9 cellular contexts compared by ENCODE assay signal in genomic region chr9:34653610-34654072, GRCh38. TPM values are rescaled to one million over a fixed set of nuclear protein-coding genes. Genes with fewer than 3 reads are reported as not detected.
A peak's percentile ranks its signal among the peaks of the same experiment; 100 is the strongest.
DNase-seq lines count a peak whose midpoint lies in the region; ATAC-seq and TF ChIP-seq lines count a peak whose summit lies in the region.
"Had no signal": no experiment of that assay in that cellular context is flagged by ENCODE, and none has a peak within 500 bp of the region (broad histone marks: within the 10 kb centered on the region; RNA-seq: fewer than 3 reads in every experiment).

No MANE protein-coding gene starts in this region.

- H2AFZ ChIP-seq in GM23338, result 0 out of 2 replicates have a peak overlapping the region, but pooled peaks have one; percentile 63

- DNase-seq in GM23338 (ENCODE audit: low spot score) (no peak), left lung (no peak), DMS153 (lab: John Stamatoyannopoulos, UW) (no peak), Peyer's patch (no peak)
- no peak for DNase-seq in activated CD4-positive, alpha-beta T cell treated with anti-CD3 and anti-CD28 coated beads, Interleukin-2, amount 10 ng/mL, durations not matched to agents 7 days and 5 days
- DNase-seq: activated T-cell treated with anti-CD3 and anti-CD28 coated beads, Interleukin-2, amount 50 U/mL, for 72 hours had no signal

- TF ChIP-seq POLR2A in Peyer's patch (IDR thresholded peaks at IDR 0.05), result no peak

- no peak overlapping the region for H3K27ac Mint-ChIP-seq in GM23338
- H3K27ac Mint-ChIP-seq in activated CD4-positive, alpha-beta T cell treated with anti-CD3 and anti-CD28 coated beads, Interleukin-2, amount 10 ng/mL, durations not matched to agents 7 days and 5 days, result no peak overlapping the region
- H3K27ac Mint-ChIP-seq: activated T-cell treated with anti-CD3 and anti-CD28 coated beads, Interleukin-2, amount 50 U/mL, for 72 hours had no signal

- peaks cover 35% of the 10 kb centered on the region for H3K4me1 Mint-ChIP-seq in GM23338
- peaks cover 36% of the 10 kb centered on the region for H3K4me1 Mint-ChIP-seq in activated CD4-positive, alpha-beta T cell treated with anti-CD3 and anti-CD28 coated beads, Interleukin-2, amount 10 ng/mL, durations not matched to agents 7 days and 5 days

- H3K9ac ChIP-seq in subcutaneous abdominal adipose tissue (ENCODE audit: low read length in 5 of 5), result peak overlapping the region in 3 of 5 donors; percentile 6 to 82 (median 17)

- no peak overlapping the region for H3K4me3 Mint-ChIP-seq in GM23338
- no peak overlapping the region for H3K4me3 Mint-ChIP-seq in activated CD4-positive, alpha-beta T cell treated with anti-CD3 and anti-CD28 coated beads, Interleukin-2, amount 10 ng/mL, durations not matched to agents 7 days and 5 days
- H3K4me3 Mint-ChIP-seq: activated T-cell treated with anti-CD3 and anti-CD28 coated beads, Interleukin-2, amount 50 U/mL, for 72 hours had no signal

- H3K9me3 ChIP-seq in left lung (no peaks in the 10 kb centered on the region), subcutaneous abdominal adipose tissue (ENCODE audit: control insufficient read depth in 5 of 5, low read length in 5 of 5) (no peaks in the 10 kb centered on the region), Peyer's patch (no peaks in the 10 kb centered on the region)

- peak overlapping the region; percentile 57 for H3K4me2 ChIP-seq in GM23338

- intact Hi-C loops in left lung (cut with DNase I), result no loop called here

- H3K27ac ChIP-seq in GM23338 (ENCODE audit: low read depth) (no peak overlapping the region), angular gyrus (ENCODE audit: low read depth, low read length) (peak overlapping the region; percentile 68), left lung (peak overlapping the region; percentile 33 to 64), subcutaneous abdominal adipose tissue (ENCODE audit: low read depth, low read length) (peak overlapping the region; percentile 93), Peyer's patch (peak overlapping the region in 2 of 4 donors; percentile 84 to 91)

- H3K4me3 ChIP-seq in GM23338 (no peak overlapping the region), left lung (no peak overlapping the region), subcutaneous abdominal adipose tissue (ENCODE audit: low read depth in 1 of 5, low read length in 5 of 5) (no peak overlapping the region), Peyer's patch (no peak overlapping the region)

- CTCF ChIA-PET in activated CD4-positive, alpha-beta T cell treated with anti-CD3 and anti-CD28 coated beads, Interleukin-2, amount 10 ng/mL, durations not matched to agents 7 days and 5 days (lab: Charles Lee), result interaction anchor here (0.7 kb wide), 1 partner anchor 16 kb away, joined by 3 read pairs; the partner anchor contains the start of gene SIGMAR1

- peaks cover 3% of the 10 kb centered on the region; the same call in 1 of the 2 replicates for H3K36me3 ChIP-seq in GM23338 (ENCODE audit: insufficient read depth)
- H3K36me3 ChIP-seq in left lung, result peaks cover 0 to 17% of the 10 kb centered on the region in 2 donors
- peaks cover 0 to 26% (median 15%) of the 10 kb centered on the region in 5 donors for H3K36me3 ChIP-seq in subcutaneous abdominal adipose tissue (ENCODE audit: control insufficient read depth in 5 of 5, insufficient read depth in 5 of 5, low read length in 5 of 5)
- peaks cover 0 to 19% (median 0%) of the 10 kb centered on the region in 3 donors for H3K36me3 ChIP-seq in Peyer's patch

- POLR2A ChIA-PET in activated CD4-positive, alpha-beta T cell treated with anti-CD3 and anti-CD28 coated beads, Interleukin-2, amount 10 ng/mL, durations not matched to agents 7 days and 5 days (lab: Charles Lee), result interaction anchor here (0.5 kb wide), 1 partner anchor 1293 kb away, joined by 4 read pairs; no protein-coding TSS in a partner anchor

- ATAC-seq in GM23338, result peak; percentile 5
- ATAC-seq in left lung, result no peak
- ATAC-seq in GM21529 (IDR thresholded peaks at IDR 0.05; ENCODE audit: unreplicated experiment), result no peak
- ATAC-seq: activated T-cell treated with anti-CD3 and anti-CD28 coated beads, Interleukin-2, amount 50 U/mL, for 72 hours had no signal

- H3K79me2 ChIP-seq in GM23338 (replicated peaks; ENCODE audit: insufficient read depth), result no peaks in the 10 kb centered on the region

- H3F3A ChIP-seq in GM23338 (replicated peaks; ENCODE audit: low read depth), result 0 out of 2 replicates have a peak, but pooled peaks cover 4% of the 10 kb centered on the region

- no peaks in the 10 kb centered on the region for H3K9me2 ChIP-seq in GM23338 (ENCODE audit: insufficient read depth)

- peaks cover 24% of the 10 kb centered on the region for H3K27me3 Mint-ChIP-seq in GM23338 (ENCODE audit: insufficient read depth, low read depth, poor library complexity)
- H3K27me3 Mint-ChIP-seq in activated CD4-positive, alpha-beta T cell treated with anti-CD3 and anti-CD28 coated beads, Interleukin-2, amount 10 ng/mL, durations not matched to agents 7 days and 5 days, result no peaks in the 10 kb centered on the region

- H3K4me1 ChIP-seq in GM23338 (ENCODE audit: insufficient read depth) (peaks cover 16% of the 10 kb centered on the region), left lung (peaks cover 21 to 36% of the 10 kb centered on the region in 2 donors), subcutaneous abdominal adipose tissue (ENCODE audit: control insufficient read depth in 5 of 5, insufficient read depth in 5 of 5, low read length in 5 of 5) (peaks cover 19 to 49% (median 44%) of the 10 kb centered on the region in 5 donors), Peyer's patch (peaks cover 0 to 40% (median 6%) of the 10 kb centered on the region in 4 donors)

- H3K9me3 Mint-ChIP-seq in GM23338, result no peaks in the 10 kb centered on the region; the same call in 2 of the 3 replicates
- no peaks in the 10 kb centered on the region for H3K9me3 Mint-ChIP-seq in activated CD4-positive, alpha-beta T cell treated with anti-CD3 and anti-CD28 coated beads, Interleukin-2, amount 10 ng/mL, durations not matched to agents 7 days and 5 days
- H3K9me3 Mint-ChIP-seq: activated T-cell treated with anti-CD3 and anti-CD28 coated beads, Interleukin-2, amount 50 U/mL, for 72 hours had no signal

- peaks cover 13% of the 10 kb centered on the region for H3K36me3 Mint-ChIP-seq in GM23338 (ENCODE audit: low read depth)
- H3K36me3 Mint-ChIP-seq in activated CD4-positive, alpha-beta T cell treated with anti-CD3 and anti-CD28 coated beads, Interleukin-2, amount 10 ng/mL, durations not matched to agents 7 days and 5 days (ENCODE audit: low read depth), result peaks cover 25% of the 10 kb centered on the region

- TF ChIP-seq CTCF in GM23338 (conservative IDR thresholded peaks at IDR 0.05; ENCODE audit: low read depth in 2 of 2), result no peak
- TF ChIP-seq CTCF in left lung (IDR thresholded peaks at IDR 0.05), result no peak
- no peak for TF ChIP-seq CTCF in Peyer's patch (IDR thresholded peaks at IDR 0.05)

- H4K20me1 ChIP-seq in GM23338 (replicated peaks; ENCODE audit: insufficient read depth), result no peaks in the 10 kb centered on the region; the same call in 1 of the 2 replicates

- no peaks in the 10 kb centered on the region for H3K27me3 ChIP-seq in GM23338 (ENCODE audit: insufficient read depth)
- H3K27me3 ChIP-seq in left lung, result no peaks in the 10 kb centered on the region
- no peaks in the 10 kb centered on the region for H3K27me3 ChIP-seq in subcutaneous abdominal adipose tissue (ENCODE audit: control insufficient read depth in 5 of 5, insufficient read depth in 4 of 5, low read length in 5 of 5)
- no peaks in the 10 kb centered on the region for H3K27me3 ChIP-seq in Peyer's patch

TF ChIP-seq in GM23338, 12 proteins besides CTCF, POLR2A, EP300 and RAD21 (continues in another document):
- TF ChIP-seq, protein P1, sequence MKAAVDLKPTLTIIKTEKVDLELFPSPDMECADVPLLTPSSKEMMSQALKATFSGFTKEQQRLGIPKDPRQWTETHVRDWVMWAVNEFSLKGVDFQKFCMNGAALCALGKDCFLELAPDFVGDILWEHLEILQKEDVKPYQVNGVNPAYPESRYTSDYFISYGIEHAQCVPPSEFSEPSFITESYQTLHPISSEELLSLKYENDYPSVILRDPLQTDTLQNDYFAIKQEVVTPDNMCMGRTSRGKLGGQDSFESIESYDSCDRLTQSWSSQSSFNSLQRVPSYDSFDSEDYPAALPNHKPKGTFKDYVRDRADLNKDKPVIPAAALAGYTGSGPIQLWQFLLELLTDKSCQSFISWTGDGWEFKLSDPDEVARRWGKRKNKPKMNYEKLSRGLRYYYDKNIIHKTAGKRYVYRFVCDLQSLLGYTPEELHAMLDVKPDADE (IDR thresholded peaks at IDR 0.05), result no peak
- no peak for TF ChIP-seq NANOG (IDR thresholded peaks at IDR 0.05; ENCODE audit: borderline replicate concordance)

RNA-seq across cellular contexts. Expression of gene IL11RA, which starts 1.7 kb away (rescaled TPM):
- 4.9 and 5.8 TPM in 2 replicates for total RNA-seq in GM23338 (2014; rRNA removed; shearing (Covaris generic))
- polyA plus RNA-seq in GM23338 (2016; fragmentation: Nextera tagmentation; extraction: Ambion mirVana), result 3.1 and 4.0 TPM in 2 replicates
- 10 to 100 TPM; 13.8 to 17.6 TPM for total RNA-seq in left lung
- total RNA-seq in activated CD4-positive, alpha-beta T cell treated with anti-CD3 and anti-CD28 coated beads, Interleukin-2, amount 10 ng/mL, durations not matched to agents 7 days and 5 days, result 10 to 100 TPM; 66.3 to 68.5 TPM
- 10 to 100 TPM; 37.8 to 98.3 (median 58.0) TPM for total RNA-seq in Peyer's patch

RNA-seq across cellular contexts. Expression of gene GALT, which starts 7.2 kb away (rescaled TPM):
- total RNA-seq in GM23338 (2014; rRNA removed; shearing (Covaris generic)), result 14.5 and 31.5 TPM in 2 replicates
- 31.6 and 35.1 TPM in 2 replicates for polyA plus RNA-seq in GM23338 (2016; fragmentation: Nextera tagmentation; extraction: Ambion mirVana)
- total RNA-seq in left lung (10 to 100 TPM; 42.8 to 44.0 TPM), Peyer's patch (100 to 1,000 TPM; 111 to 310 (median 185) TPM)
- 100 to 1,000 TPM; 114 to 125 TPM for total RNA-seq in activated CD4-positive, alpha-beta T cell treated with anti-CD3 and anti-CD28 coated beads, Interleukin-2, amount 10 ng/mL, durations not matched to agents 7 days and 5 days

RNA-seq across cellular contexts. Expression of gene CCL27, which starts 8.8 kb away (rescaled TPM):
- total RNA-seq in GM23338 (2014; rRNA removed; shearing (Covaris generic)), result not detected in 2 replicates
- not detected in 2 replicates for polyA plus RNA-seq in GM23338 (2016; fragmentation: Nextera tagmentation; extraction: Ambion mirVana)
- total RNA-seq in left lung (under 1 TPM in 1 of 2 donors, not detected in 1; 0.67 TPM), Peyer's patch (not detected)
- not detected for total RNA-seq in activated CD4-positive, alpha-beta T cell treated with anti-CD3 and anti-CD28 coated beads, Interleukin-2, amount 10 ng/mL, durations not matched to agents 7 days and 5 days

RNA-seq across cellular contexts. Expression of gene SIGMAR1, which starts 16.1 kb away (rescaled TPM):
- 104 and 167 TPM in 2 replicates for total RNA-seq in GM23338 (2014; rRNA removed; shearing (Covaris generic))
- 76.4 and 82.3 TPM in 2 replicates for polyA plus RNA-seq in GM23338 (2016; fragmentation: Nextera tagmentation; extraction: Ambion mirVana)
- total RNA-seq in left lung (10 to 100 TPM; 50.5 to 72.1 TPM), Peyer's patch (100 to 1,000 TPM in 3 of 4 donors, 10 to 100 TPM in 1; 63.5 to 138 (median 111) TPM)
- total RNA-seq in activated CD4-positive, alpha-beta T cell treated with anti-CD3 and anti-CD28 coated beads, Interleukin-2, amount 10 ng/mL, durations not matched to agents 7 days and 5 days, result 10 to 100 TPM; 57.7 to 62.2 TPM

RNA-seq across cellular contexts. Expression of gene ARID3C, which starts 24.8 kb away (rescaled TPM):
- 0.49 TPM in 1 of 2 replicates, not detected in the other for total RNA-seq in GM23338 (2014; rRNA removed; shearing (Covaris generic))
- not detected in 2 replicates for polyA plus RNA-seq in GM23338 (2016; fragmentation: Nextera tagmentation; extraction: Ambion mirVana)
- total RNA-seq in left lung, result not detected
- under 1 TPM; 0.46 to 0.69 TPM for total RNA-seq in activated CD4-positive, alpha-beta T cell treated with anti-CD3 and anti-CD28 coated beads, Interleukin-2, amount 10 ng/mL, durations not matched to agents 7 days and 5 days
- total RNA-seq in Peyer's patch, result under 1 TPM in 1 of 4 donors, not detected in 3; 0.53 TPM
